7 cellular contexts compared by ENCODE assay signal in genomic region chr2:178479275-178479616, GRCh38. TPM values are rescaled to one million over a fixed set of nuclear protein-coding genes. Genes with fewer than 3 reads are reported as not detected.
DNase-seq lines count a peak whose midpoint lies in the region; ATAC-seq and TF ChIP-seq lines count a peak whose summit lies in the region.

No MANE protein-coding gene starts in this region.

- peaks cover 5% of the 10 kb centered on the region for H3F3A ChIP-seq in smooth muscle cell (ENCODE audit: low read depth)

- no peak overlapping the region for H3K9ac ChIP-seq in smooth muscle cell (ENCODE audit: low read depth)

- TF ChIP-seq CTCF in HEK293 (tag by site-specific recombination; IDR thresholded peaks at IDR 0.05) = no peak
- TF ChIP-seq CTCF in gastroesophageal sphincter (IDR thresholded peaks at IDR 0.05) = no peak
- no peak for TF ChIP-seq CTCF in smooth muscle cell (IDR thresholded peaks at IDR 0.05; ENCODE audit: borderline replicate concordance, insufficient read depth, poor library complexity, severe bottlenecking)

- H3K27ac ChIP-seq in HEK293 (ENCODE audit: extremely low read depth, low read depth, low read length) = peak overlapping the region; percentile 74; the same call in 1 of the 2 replicates
- H3K27ac ChIP-seq in gastroesophageal sphincter = peak overlapping the region; percentile 93 to 98 (median 94)
- H3K27ac ChIP-seq in smooth muscle cell (ENCODE audit: low read depth) = peak overlapping the region; percentile 94

- DNase-seq in T-helper 17 cell (no peak), smooth muscle cell (lab: John Stamatoyannopoulos, UW; ENCODE audit: unreplicated experiment) (no peak), medulla oblongata (ENCODE audit: extremely low spot score) (no peak)

- H4K20me1 ChIP-seq in smooth muscle cell (ENCODE audit: low read depth) = peaks cover 34% of the 10 kb centered on the region

- ATAC-seq in T-helper 17 cell = no peak
- no peak for ATAC-seq in gastroesophageal sphincter
- ATAC-seq in HG02973 (IDR thresholded peaks at IDR 0.05; ENCODE audit: unreplicated experiment) = no peak
- ATAC-seq in GM21381 (IDR thresholded peaks at IDR 0.05; ENCODE audit: unreplicated experiment) = no peak

- H3K4me3 Mint-ChIP-seq in T-helper 17 cell = peak overlapping the region; percentile 99

- H3K4me2 ChIP-seq in smooth muscle cell = peak overlapping the region; percentile 92

- H3K27me3 ChIP-seq in gastroesophageal sphincter = no peaks in the 10 kb centered on the region
- H3K27me3 ChIP-seq in smooth muscle cell (ENCODE audit: low read depth) = no peaks in the 10 kb centered on the region

- TF ChIP-seq EP300 in gastroesophageal sphincter (IDR thresholded peaks at IDR 0.05) = no peak

- H3K36me3 ChIP-seq in HEK293 (ENCODE audit: control insufficient read depth in 2 of 2, insufficient read depth in 1 of 2, low read length in 2 of 2) (no peaks in the 10 kb centered on the region), gastroesophageal sphincter (no peaks in the 10 kb centered on the region), smooth muscle cell (ENCODE audit: low read depth) (no peaks in the 10 kb centered on the region)

- 0 out of 2 replicates have a peak, but pooled peaks cover 4% of the 10 kb centered on the region for H3K4me1 ChIP-seq in HEK293 (ENCODE audit: control insufficient read depth, insufficient read depth, low read length)
- H3K4me1 ChIP-seq in gastroesophageal sphincter = peaks cover 12 to 65% (median 19%) of the 10 kb centered on the region in 3 donors
- peaks cover 32% of the 10 kb centered on the region for H3K4me1 ChIP-seq in smooth muscle cell (ENCODE audit: low read depth)

- H3K4me3 ChIP-seq in HEK293 (ENCODE audit: low read depth, low read length) (no peak overlapping the region), gastroesophageal sphincter (peak overlapping the region; percentile 68 to 88), smooth muscle cell (peak overlapping the region; percentile 91)

- CTCF ChIA-PET in HEK293 (lab: Yijun Ruan, JAX) = interaction anchor here (0.6 to 1.1 kb wide), 2 partner anchors 12 to 159 kb away, joined by 3 read pairs; no protein-coding TSS in a partner anchor

- peaks cover 33% of the 10 kb centered on the region for H3K4me1 Mint-ChIP-seq in T-helper 17 cell

- TF ChIP-seq POLR2A in gastroesophageal sphincter (IDR thresholded peaks at IDR 0.05) = no peak

- POLR2A ChIA-PET in HEK293 (lab: Yijun Ruan, JAX) = no interaction called here

- H3K36me3 Mint-ChIP-seq in T-helper 17 cell (ENCODE audit: low read depth) = peaks cover 2% of the 10 kb centered on the region

- 53 to 67% methylated on average over 4 of the region's 4 CpGs for WGBS in gastroesophageal sphincter (ENCODE audit: low coverage in 1 of 2), 2 donors
- WGBS in smooth muscle cell (ENCODE audit: low lambda C conversion rate) = 56% methylated on average over 4 of the region's 4 CpGs

- no peaks in the 10 kb centered on the region for H3K27me3 Mint-ChIP-seq in T-helper 17 cell

- H2AFZ ChIP-seq in smooth muscle cell (ENCODE audit: low read depth) = peak overlapping the region; percentile 95

- H3K27ac Mint-ChIP-seq in T-helper 17 cell = peak overlapping the region; percentile 99

- peaks cover 72% of the 10 kb centered on the region for H3K79me2 ChIP-seq in smooth muscle cell (ENCODE audit: low read depth)

- H3K9me3 ChIP-seq in HEK293 (ENCODE audit: control insufficient read depth, insufficient read depth, low read depth, low read length) = no peaks in the 10 kb centered on the region
- no peaks in the 10 kb centered on the region for H3K9me3 ChIP-seq in T-helper 17 cell (ENCODE audit: control insufficient read depth, low read length, poor library complexity, severe bottlenecking)
- H3K9me3 ChIP-seq in gastroesophageal sphincter = no peaks in the 10 kb centered on the region
- no peaks in the 10 kb centered on the region for H3K9me3 ChIP-seq in smooth muscle cell (replicated peaks; ENCODE audit: low read depth)

TF ChIP-seq in HEK293, 187 proteins besides CTCF, POLR2A, EP300 and RAD21:
- TF ChIP-seq ZNF366 (tag by site-specific recombination; conservative IDR thresholded peaks at IDR 0.05) (0 out of 2 replicates have a peak, but pooled peaks have one; percentile 8), ZNF549 (tag by site-specific recombination; IDR thresholded peaks at IDR 0.05) (no peak), ZFP37 (tag by site-specific recombination; IDR thresholded peaks at IDR 0.05) (0 out of 2 replicates have a peak, but pooled peaks have one; percentile 1), ZNF138 (tag by site-specific recombination; IDR thresholded peaks at IDR 0.05; ENCODE audit: borderline replicate concordance) (no peak), TRIM28 (IDR thresholded peaks at IDR 0.05; ENCODE audit: borderline replicate concordance, low read length) (peak; percentile 59; the same call in 1 of the 2 replicates)

RNA-seq across cellular contexts. Expression of gene FKBP7, which starts 0.8 kb away (rescaled TPM):
- total RNA-seq in T-helper 17 cell (under 1 TPM in 1 of 2 donors, not detected in 1; 0.65 TPM), gastroesophageal sphincter (10 to 100 TPM in 2 of 4 donors, 1 to 10 TPM in 2; 7.3 to 21.9 (median 12.6) TPM), smooth muscle cell (125 and 146 TPM in 2 replicates)
- polyA plus RNA-seq in smooth muscle cell = 165 and 213 TPM in 2 replicates

RNA-seq across cellular contexts. Expression of gene PLEKHA3, which starts 1.0 kb away (rescaled TPM):
- 10 to 100 TPM; 24.9 to 26.5 TPM for total RNA-seq in T-helper 17 cell
- total RNA-seq in gastroesophageal sphincter = 10 to 100 TPM; 21.4 to 35.6 (median 31.8) TPM
- 9.9 and 26.4 TPM in 2 replicates for total RNA-seq in smooth muscle cell
- polyA plus RNA-seq in smooth muscle cell = 37.9 and 38.2 TPM in 2 replicates

RNA-seq across cellular contexts. Expression of gene PJVK, which starts 28.1 kb away (rescaled TPM):
- total RNA-seq in T-helper 17 cell = 1 to 10 TPM; 3.8 to 6.1 TPM
- 1 to 10 TPM; 2.9 to 4.7 (median 3.9) TPM for total RNA-seq in gastroesophageal sphincter
- 1.7 and 3.3 TPM in 2 replicates for total RNA-seq in smooth muscle cell
- 1.9 and 2.7 TPM in 2 replicates for polyA plus RNA-seq in smooth muscle cell

RNA-seq across cellular contexts. Expression of gene PRKRA, which starts 28.3 kb away (rescaled TPM):
- total RNA-seq in T-helper 17 cell (100 to 1,000 TPM; 110 to 119 TPM), gastroesophageal sphincter (10 to 100 TPM; 72.2 to 89.9 (median 82.4) TPM), smooth muscle cell (57.5 and 65.0 TPM in 2 replicates)
- 45.0 and 48.8 TPM in 2 replicates for polyA plus RNA-seq in smooth muscle cell

Comparison
In these comparisons a context has a peak if more than half of its experiments do, and no peak if none do; other contexts are left out.
1. RNA of gene FKBP7, which starts 0.8 kb away (total RNA-seq): 125 to 146 TPM in smooth muscle cell and 7.3 to 21.9 TPM in gastroesophageal sphincter; 0.65 TPM in T-helper 17 cell; every median in the first group is over 4 times any median in the second.
2. Peak in every context shown above with its lines, with median percentiles within 50 percentile points of each other: H3K27ac ChIP-seq.